In the genomic region with DNA sequence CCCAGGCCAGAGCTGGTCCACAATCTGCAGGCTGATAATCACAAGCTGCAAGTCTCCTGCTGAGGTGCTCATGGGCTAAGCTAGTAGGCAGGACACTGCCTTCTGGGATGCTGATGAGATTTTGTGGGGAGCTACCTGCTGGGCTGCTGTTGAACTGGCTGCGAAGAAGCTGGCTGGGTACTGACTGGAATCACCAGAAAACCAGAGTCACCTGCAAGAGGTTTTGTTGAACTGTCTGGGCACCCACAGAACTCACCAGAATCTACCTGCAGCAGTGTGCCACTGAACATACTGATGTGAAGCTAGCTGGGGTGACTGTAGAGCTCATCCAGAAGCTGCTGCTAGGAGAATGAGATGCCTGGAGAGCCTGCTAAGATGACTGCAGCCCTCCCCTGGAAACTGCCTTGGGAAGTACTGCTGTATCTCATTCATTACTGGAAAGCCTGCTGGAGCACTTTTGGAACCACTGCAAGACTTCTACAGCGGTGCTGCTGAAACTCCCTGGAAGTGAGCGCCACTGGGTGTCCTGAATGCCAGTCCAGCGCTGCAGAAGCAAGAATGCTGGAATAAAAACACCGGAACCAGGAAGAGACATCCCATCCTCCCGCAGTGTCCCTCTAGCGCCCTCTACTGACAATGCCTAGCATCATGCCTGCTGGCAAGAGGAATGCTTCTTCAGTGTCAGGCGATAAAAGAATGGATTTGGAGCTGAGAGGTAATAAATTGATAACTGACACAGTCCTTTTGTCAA, we compare ENCODE assay signal across 8 cellular contexts.
DNase-seq lines count a peak whose midpoint lies in the region; ATAC-seq, FAIRE-seq and TF ChIP-seq lines count a peak whose summit lies in the region.

No MANE protein-coding gene starts in this region.

- H2AK5ac ChIP-seq in H1 (ENCODE audit: low read depth, low read length): no peak overlapping the region

- POLR2A ChIA-PET in HCT116 (lab: Charles Lee): interaction anchor here (0.9 to 2.3 kb wide), 3 partner anchors 11 to 273 kb away, joined by 3 to 8 read pairs (median 3); no protein-coding TSS in a partner anchor
- POLR2A ChIA-PET in H1 (lab: Charles Lee; ENCODE audit: partially characterized antibody): interaction anchor here (0.7 kb wide), 1 partner anchor 30 kb away, joined by 4 read pairs; no protein-coding TSS in a partner anchor

- H3K9ac ChIP-seq in HCT116 (ENCODE audit: low read length) (no peak overlapping the region), H1 (replicated peaks in 1 of 4; ENCODE audit: extremely low read depth in 1 of 4, low read depth in 3 of 4, low read length in 3 of 4) (no peak overlapping the region)

- intact Hi-C loops in HCT116 (cut with micrococcal nuclease): loop anchor here (1.0 kb wide), 1 partner anchor 177 kb away; no protein-coding TSS in a partner anchor

- H3K79me2 ChIP-seq in HCT116 (ENCODE audit: insufficient read depth, low read length) (no peaks in the 10 kb centered on the region), H1 (ENCODE audit: control insufficient read depth in 1 of 2, insufficient read depth in 2 of 2, low read length in 2 of 2) (no peaks in the 10 kb centered on the region)

- H4K91ac ChIP-seq in H1 (replicated peaks; ENCODE audit: insufficient read length, low read length): no peak overlapping the region

- TF ChIP-seq RAD21 in HCT116 (IDR thresholded peaks at IDR 0.05; ENCODE audit: low read depth): peak; percentile 85
- peak; percentile 81 to 89 for TF ChIP-seq RAD21 in H1 (IDR thresholded peaks at IDR 0.05 in 1 of 2, conservative IDR thresholded peaks at IDR 0.05 in 1 of 2; ENCODE audit: low read depth in 2 of 2, low read length in 2 of 2)

- H3K23me2 ChIP-seq in H1 (ENCODE audit: low read depth, low read length): no peaks in the 10 kb centered on the region

- RAD21 ChIA-PET in HCT116 (lab: Charles Lee; ENCODE audit: low non-redundant PET in 1 of 2, low total read pairs in 2 of 2, uncharacterized antibody in 2 of 2, unreplicated experiment in 2 of 2): interaction anchor here in 1 of 2 experiments (0.8 kb wide), 1 partner anchor 246 kb away, joined by 3 read pairs; no protein-coding TSS in a partner anchor

- no peak overlapping the region for H2BK15ac ChIP-seq in H1 (ENCODE audit: low read length)

- no peak overlapping the region for H2BK120ac ChIP-seq in H1 (replicated peaks; ENCODE audit: low read depth, low read length)

- no peaks in the 10 kb centered on the region for H4K20me1 ChIP-seq in HCT116 (ENCODE audit: insufficient read depth)
- no peaks in the 10 kb centered on the region for H4K20me1 ChIP-seq in H1 (replicated peaks in 1 of 2; ENCODE audit: control insufficient read depth in 1 of 2, insufficient read depth in 2 of 2, low read length in 2 of 2)

- H2BK20ac ChIP-seq in H1 (ENCODE audit: low read length): no peak overlapping the region

- H3K4me2 ChIP-seq in HCT116 (ENCODE audit: low read length): peak overlapping the region; percentile 72
- peak overlapping the region; percentile 1 to 60; a peak in 3 of 4 replicates for H3K4me2 ChIP-seq in H1 (ENCODE audit: insufficient read depth in 1 of 2, low read depth in 2 of 2, low read length in 2 of 2)

- no peaks in the 10 kb centered on the region for H3K79me1 ChIP-seq in H1 (ENCODE audit: low read depth, low read length)

- TF ChIP-seq EP300 in H1 (IDR thresholded peaks at IDR 0.05; ENCODE audit: borderline replicate concordance in 1 of 2, low read depth in 2 of 2, low read length in 2 of 2): no peak

- no peak overlapping the region for H3K4ac ChIP-seq in H1 (replicated peaks; ENCODE audit: insufficient read length, low read depth, low read length)

- DNase-seq in DMS 273 treated with DMSO at 0.1 percent for 48 hours (lab: John Stamatoyannopoulos, UW) (peak; percentile 5), HCT116 (ENCODE audit: low read depth, low spot score) (peak; percentile 68), NCI-H2171 treated with DMSO at 0.1 percent for 48 hours (lab: John Stamatoyannopoulos, UW) (peak; percentile 30), H1 (ENCODE audit: low read depth in 1 of 2, low spot score in 2 of 2) (peak; percentile 54 to 85), lung (ENCODE audit: low spot score) (peak; percentile 69)
- peak; percentile 65 for DNase-seq in activated CD4-positive, alpha-beta T cell treated with anti-CD3 and anti-CD28 coated beads for 48 hours
- peak; percentile 9 to 19 for DNase-seq in stimulated activated CD8-positive, alpha-beta memory T cell treated with anti-CD3 and anti-CD28 coated beads, Interleukin-15, amount 100 ng/mL, for 48 hours (ENCODE audit: low read depth in 2 of 2)

- TF ChIP-seq CTCF in HCT116 (IDR thresholded peaks at IDR 0.05 in 2 of 3, conservative IDR thresholded peaks at IDR 0.05 in 1 of 3; ENCODE audit: borderline replicate concordance in 1 of 3, insufficient read depth in 1 of 3, low read depth in 2 of 3, low read length in 2 of 3) (peak; percentile 77 to 100 (median 98)), H1 (IDR thresholded peaks at IDR 0.05; ENCODE audit: control extremely low read depth in 1 of 3, insufficient read depth in 1 of 3, low read depth in 1 of 3, low read length in 3 of 3) (peak; percentile 86 to 99 (median 95)), lung (IDR thresholded peaks at IDR 0.05; ENCODE audit: control extremely low read depth, extremely low read depth) (peak; percentile 54)

- peak; percentile 93 for ATAC-seq in HCT116
- peak; percentile 84 for ATAC-seq in lung (ENCODE audit: insufficient read depth, low FRiP score)
- no peak for ATAC-seq in HG02973 (IDR thresholded peaks at IDR 0.05; ENCODE audit: unreplicated experiment)

- H4K5ac ChIP-seq in H1 (ENCODE audit: insufficient read length, low read depth, low read length): no peak overlapping the region

- H3K27me3 ChIP-seq in HCT116 (ENCODE audit: insufficient read depth, low read length) (no peaks in the 10 kb centered on the region), H1 (replicated peaks in 1 of 4; ENCODE audit: control insufficient read depth in 3 of 4, extremely low read depth in 1 of 4, insufficient read depth in 3 of 4, low read length in 3 of 4) (no peaks in the 10 kb centered on the region), lung (ENCODE audit: control insufficient read depth, insufficient read depth) (no peaks in the 10 kb centered on the region)

- peak; percentile 89 for FAIRE-seq in H1 (lab: Jason Lieb, UNC)

- H3K9me3 ChIP-seq in HCT116 (ENCODE audit: control insufficient read depth in 1 of 2, insufficient read depth in 1 of 2, low read depth in 1 of 2, low read length in 2 of 2) (peaks cover 0 to 1% of the 10 kb centered on the region in 2 experiments; a peak in 2 of 4 replicates), H1 (ENCODE audit: insufficient read depth in 2 of 2, low read depth in 1 of 2, low read length in 1 of 2) (no peaks in the 10 kb centered on the region; a peak in 1 of 4 replicates), lung (ENCODE audit: control insufficient read depth in 2 of 2, insufficient read depth in 1 of 2, low read length in 1 of 2) (peaks cover 0 to 2% of the 10 kb centered on the region in 2 donors)

- no peak overlapping the region for H3K23ac ChIP-seq in H1 (ENCODE audit: insufficient read length)

- peaks cover 8 to 13% of the 10 kb centered on the region in 2 experiments; a peak in 3 of 4 replicates for H3K4me1 ChIP-seq in HCT116 (ENCODE audit: control insufficient read depth in 1 of 2, insufficient read depth in 2 of 2, low read length in 2 of 2)
- H3K4me1 ChIP-seq in H1 (replicated peaks in 1 of 4; ENCODE audit: control insufficient read depth in 3 of 4, insufficient read depth in 4 of 4, low read length in 3 of 4): peaks cover 0 to 4% (median 2%) of the 10 kb centered on the region in 4 experiments; a peak in 3 of 7 replicates
- H3K4me1 ChIP-seq in lung (ENCODE audit: control insufficient read depth in 2 of 2, insufficient read depth in 2 of 2, low read length in 2 of 2): no peaks in the 10 kb centered on the region

- H4K8ac ChIP-seq in H1 (ENCODE audit: extremely low read depth, insufficient read depth, low read length): peak overlapping the region; percentile 48; the same call in 1 of the 2 replicates

- no peak overlapping the region for H3K14ac ChIP-seq in H1 (ENCODE audit: insufficient read length)

- no peaks in the 10 kb centered on the region for H3K9me2 ChIP-seq in HCT116 (ENCODE audit: insufficient read depth)

- H3K27ac ChIP-seq in HCT116 (ENCODE audit: low read depth, low read length) (peak overlapping the region; percentile 46), H1 (ENCODE audit: low read depth, low read length) (no peak overlapping the region), lung (ENCODE audit: low read depth in 1 of 2, low read length in 1 of 2) (no peak overlapping the region)

- no peak overlapping the region for H2BK12ac ChIP-seq in H1 (ENCODE audit: low read depth, low read length)

- H3K36me3 ChIP-seq in HCT116 (ENCODE audit: control insufficient read depth in 1 of 2, insufficient read depth in 2 of 2, low read length in 2 of 2) (no peaks in the 10 kb centered on the region), H1 (ENCODE audit: control insufficient read depth in 2 of 4, insufficient read depth in 4 of 4, low read length in 3 of 4) (no peaks in the 10 kb centered on the region), lung (ENCODE audit: control insufficient read depth in 2 of 2, insufficient read depth in 2 of 2, low read length in 2 of 2) (no peaks in the 10 kb centered on the region)

- H3K56ac ChIP-seq in H1 (replicated peaks; ENCODE audit: insufficient read length, low read depth, low read length): no peak overlapping the region

- H3K4me3 ChIP-seq in HCT116 (replicated peaks in 1 of 2; ENCODE audit: low read depth in 1 of 2, low read length in 2 of 2) (peak overlapping the region; percentile 24 to 34), H1 (ENCODE audit: extremely low read depth in 1 of 4, insufficient read depth in 2 of 4, low read depth in 3 of 4, low read length in 4 of 4) (peak overlapping the region in 3 of 4 experiments; percentile 22 to 43 (median 34); a peak in 4 of 8 replicates), lung (no peak overlapping the region)

- no TSS peak for BruUV-seq in HCT116 (replicated peaks; lab: Mats Ljungman, UMichigan)

- TF ChIP-seq POLR2A in HCT116 (IDR thresholded peaks at IDR 0.05; ENCODE audit: borderline replicate concordance, extremely low read depth, insufficient read depth, insufficient read length) (no peak), H1 (IDR thresholded peaks at IDR 0.05; ENCODE audit: control extremely low read depth in 1 of 2, low read depth in 2 of 2, low read length in 2 of 2) (no peak)

- no peak overlapping the region for H2BK5ac ChIP-seq in H1 (ENCODE audit: low read depth, low read length)

- no peak overlapping the region for H3K18ac ChIP-seq in H1 (ENCODE audit: extremely low read depth, low read length)

- peak overlapping the region; percentile 98 for H2AFZ ChIP-seq in HCT116 (ENCODE audit: low read depth, low read length, poor library complexity, severe bottlenecking)
- peak overlapping the region; percentile 100 for H2AFZ ChIP-seq in H1 (ENCODE audit: low read length)

- 31% methylated on average over 8 of the region's 8 CpGs; no CpG with 5 or more reads in 1 of the 2 experiments for WGBS in H1 (ENCODE audit: extremely low coverage in 1 of 2, insufficient coverage in 1 of 2, insufficient read length in 1 of 2, insufficient replicate concordance in 2 of 2, low coverage in 1 of 2, low lambda C conversion rate in 2 of 2, missing lambda C conversion rate in 1 of 2), 2 experiments
- 41 to 66% methylated on average over 8 of the region's 8 CpGs for WGBS in lung, 2 donors

- CTCF ChIA-PET in HCT116 (lab: Charles Lee) (interaction anchor here (0.6 to 3.6 kb wide), 27 partner anchors 9 to 281 kb away, joined by 3 to 44 read pairs (median 4); no protein-coding TSS in a partner anchor), H1 (lab: Charles Lee; ENCODE audit: partially characterized antibody) (interaction anchor here (0.6 to 4.7 kb wide), 82 partner anchors 7 to 448 kb away, joined by 3 to 71 read pairs (median 4); partner anchors contain the start of gene TMEM244)

Comparison
In these comparisons a context has a peak if more than half of its experiments do, and no peak if none do; other contexts are left out.
1. DNase-seq: peak in every context shown above with its lines; median percentile 70 in H1; 69 in lung; 68 in HCT116; 65 in activated CD4-positive, alpha-beta T cell treated with anti-CD3 and anti-CD28 coated beads for 48 hours; 30 in NCI-H2171 treated with DMSO at 0.1 percent for 48 hours; 14 in stimulated activated CD8-positive, alpha-beta memory T cell treated with anti-CD3 and anti-CD28 coated beads, Interleukin-15, amount 100 ng/mL, for 48 hours; 5 in DMS 273 treated with DMSO at 0.1 percent for 48 hours.